ENCODE assay signal across 19 cellular contexts in the genomic region with DNA sequence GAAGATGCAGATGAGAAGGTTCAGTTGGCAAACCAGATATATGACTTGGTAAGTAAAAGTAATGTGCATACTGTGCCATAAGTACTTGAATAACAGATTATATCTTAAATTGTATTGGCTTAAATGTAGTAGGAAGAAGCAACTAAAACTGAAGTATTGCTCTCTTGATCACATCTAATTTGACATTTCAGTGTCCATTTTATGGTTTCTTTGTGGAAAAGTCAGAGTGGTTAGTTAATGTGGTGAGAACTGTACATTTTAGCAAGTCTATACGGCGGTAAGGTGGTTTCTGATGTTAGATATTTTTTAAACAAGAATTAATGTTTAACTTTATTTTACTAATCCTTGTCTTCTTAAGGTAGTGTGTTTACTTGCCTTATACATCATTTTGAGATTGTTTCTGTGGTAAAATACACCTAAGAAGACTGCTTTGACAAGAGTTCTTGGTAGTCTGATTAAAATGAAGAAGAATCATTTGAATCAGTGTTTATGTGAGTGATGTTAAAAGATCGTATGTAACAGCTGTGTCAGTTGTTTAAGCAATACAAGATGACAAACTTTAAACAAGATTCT. TPM values are rescaled to one million over a fixed set of nuclear protein-coding genes. Genes with fewer than 3 reads are reported as not detected.
DNase-seq lines count a peak whose midpoint lies in the region; ATAC-seq, FAIRE-seq and TF ChIP-seq lines count a peak whose summit lies in the region.
"Had no signal": no experiment of that assay in that cellular context is flagged by ENCODE, and none has a peak within 500 bp of the region (broad histone marks: within the 10 kb centered on the region; RNA-seq: fewer than 3 reads in every experiment).

No MANE protein-coding gene starts in this region.

- no peak for DNase-seq in activated CD4-positive, alpha-beta T cell treated with anti-CD3 and anti-CD28 coated beads, Interleukin-2, amount 10 ng/mL, durations not matched to agents 24 days and 14 days
- no peak for DNase-seq in activated CD4-positive, alpha-beta T cell treated with anti-CD3 and anti-CD28 coated beads, Interleukin-2, amount 50 U/mL, for 1 hour
- DNase-seq in GM12878 (ENCODE audit: low read depth, low spot score) (no peak), NCI-H1105 treated with DMSO at 0.1 percent for 48 hours (lab: John Stamatoyannopoulos, UW) (no peak), left ventricle myocardium inferior (no peak)
- DNase-seq in stimulated activated CD4-positive, alpha-beta T cell treated with anti-CD3 and anti-CD28 coated beads, Interleukin-4, amount 100 ng/mL, for 1 hour, result no peak
- DNase-seq: DND-41; kidney; midbrain; NCI-H1694; NCI-H510A treated with DMSO at 0.1 percent for 48 hours; sigmoid colon; stimulated activated CD4-positive, alpha-beta T cell treated with anti-CD3 and anti-CD28 coated beads, Interleukin-4, amount 100 ng/mL, for 24 hours; upper lobe of left lung had no signal

- RAD21 ChIA-PET in GM12878 (lab: Charles Lee; ENCODE audit: unreplicated experiment), result interaction anchor here (1.5 kb wide), 1 partner anchor 28 kb away, joined by 4 read pairs; no protein-coding TSS in a partner anchor

- peak in 1 of 2 experiments; percentile 55; a peak in 3 of 4 replicates for TF ChIP-seq EP300 in GM12878 (IDR thresholded peaks at IDR 0.05; ENCODE audit: borderline replicate concordance in 1 of 2, control insufficient read depth in 1 of 2, low read depth in 2 of 2, low read length in 2 of 2)

- CTCF ChIA-PET in GM12878 (lab: Yijun Ruan, JAX), result interaction anchor here (1.1 to 1.7 kb wide), 3 partner anchors 16 to 163 kb away, joined by 3 to 6 read pairs (median 6); no protein-coding TSS in a partner anchor

- H3K4me3 ChIP-seq in GM12878 (no peak overlapping the region), left ventricle myocardium inferior (no peak overlapping the region)
- H3K4me3 ChIP-seq: sigmoid colon, upper lobe of left lung had no signal

- no peaks in the 10 kb centered on the region for H3K9me3 Mint-ChIP-seq in activated CD4-positive, alpha-beta T cell treated with anti-CD3 and anti-CD28 coated beads, Interleukin-2, amount 10 ng/mL, durations not matched to agents 24 days and 14 days

- H3K27ac ChIP-seq in GM12878 (ENCODE audit: control insufficient read depth, insufficient read depth) (no peak overlapping the region), left ventricle myocardium inferior (replicated peaks) (no peak overlapping the region)
- H3K27ac ChIP-seq: neutrophil, sigmoid colon, upper lobe of left lung had no signal

- H2AFZ ChIP-seq in GM12878 (ENCODE audit: control insufficient read depth, low read depth, low read length), result no peak overlapping the region

- SMC1A ChIA-PET in GM12878 (lab: Charles Lee; ENCODE audit: uncharacterized antibody, unreplicated experiment), result interaction anchor here (0.7 to 3.3 kb wide), 6 partner anchors 88 to 1039 kb away, joined by 3 to 12 read pairs (median 4); no protein-coding TSS in a partner anchor

- peak; percentile 33 for ATAC-seq in GM21737 (IDR thresholded peaks at IDR 0.05; ENCODE audit: unreplicated experiment)
- peak; percentile 43 for ATAC-seq in HG03139 (IDR thresholded peaks at IDR 0.05; ENCODE audit: unreplicated experiment)
- peak; percentile 21 for ATAC-seq in GM12878
- ATAC-seq: SK-N-SH treated with all-trans-retinoic acid at 6 μM for 48 hours had no signal

- TF ChIP-seq RAD21 in GM12878 (IDR thresholded peaks at IDR 0.05; ENCODE audit: insufficient read depth, low read depth, low read length), result no peak

- POLR2A ChIA-PET in GM12878 (lab: Charles Lee), result interaction anchor here (0.6 kb wide), 1 partner anchor 98 kb away, joined by 4 read pairs; no protein-coding TSS in a partner anchor

- FAIRE-seq in GM12878 (lab: Jason Lieb, UNC), result no peak
- FAIRE-seq: endothelial cell of umbilical vein, kidney had no signal

- WGBS in GM12878 (ENCODE audit: insufficient coverage, insufficient replicate concordance, low lambda C conversion rate, missing lambda C conversion rate), result 1% methylated on average over 3 of the region's 3 CpGs

- no peak overlapping the region for H3K9ac ChIP-seq in GM12878 (ENCODE audit: control insufficient read depth, insufficient read depth, low read length)

- BruUV-seq in GM12878 (replicated peaks; lab: Mats Ljungman, UMichigan), result no TSS peak

- TF ChIP-seq POLR2A in GM12878 (IDR thresholded peaks at IDR 0.05; ENCODE audit: low read depth, low read length), result no peak

- intact Hi-C loops in activated CD4-positive, alpha-beta T cell treated with anti-CD3 and anti-CD28 coated beads, Interleukin-2, amount 10 ng/mL, durations not matched to agents 24 days and 14 days (cut with micrococcal nuclease), result loop anchor here (10.0 kb wide), 1 partner anchor 419 kb away; no protein-coding TSS in a partner anchor
- intact Hi-C loops in GM12878 (cut with micrococcal nuclease; ENCODE audit: unreplicated experiment) (loop anchor here (10.0 kb wide), 1 partner anchor 579 kb away; no protein-coding TSS in a partner anchor), left ventricle myocardium inferior (cut with micrococcal nuclease) (no loop called here)

- H3K27me3 ChIP-seq in GM12878 (replicated peaks in 1 of 2; ENCODE audit: control insufficient read depth in 2 of 2, insufficient read depth in 2 of 2, low read length in 1 of 2) (no peaks in the 10 kb centered on the region), left ventricle myocardium inferior (ENCODE audit: low read depth) (no peaks in the 10 kb centered on the region)
- H3K27me3 ChIP-seq: neutrophil, sigmoid colon, upper lobe of left lung had no signal

- no peaks in the 10 kb centered on the region for H3K27me3 Mint-ChIP-seq in activated CD4-positive, alpha-beta T cell treated with anti-CD3 and anti-CD28 coated beads, Interleukin-2, amount 10 ng/mL, durations not matched to agents 24 days and 14 days

- H3K4me1 ChIP-seq in GM12878 (ENCODE audit: control insufficient read depth, insufficient read depth, low read length) (0 out of 2 replicates have a peak, but pooled peaks cover 5% of the 10 kb centered on the region), left ventricle myocardium inferior (peaks cover 38% of the 10 kb centered on the region)

- peak overlapping the region; percentile 45 for H3K27ac Mint-ChIP-seq in activated CD4-positive, alpha-beta T cell treated with anti-CD3 and anti-CD28 coated beads, Interleukin-2, amount 10 ng/mL, durations not matched to agents 24 days and 14 days

- TF ChIP-seq CTCF in GM12878 (IDR thresholded peaks at IDR 0.05 in 2 of 3, conservative IDR thresholded peaks at IDR 0.05 in 1 of 3; ENCODE audit: control insufficient read depth in 2 of 3, extremely low read depth in 1 of 3, insufficient read depth in 1 of 3, low read depth in 3 of 3, low read length in 3 of 3) (no peak), left ventricle myocardium inferior (IDR thresholded peaks at IDR 0.05; ENCODE audit: borderline replicate concordance) (no peak)

- peaks cover 42% of the 10 kb centered on the region for H3K36me3 Mint-ChIP-seq in activated CD4-positive, alpha-beta T cell treated with anti-CD3 and anti-CD28 coated beads, Interleukin-2, amount 10 ng/mL, durations not matched to agents 24 days and 14 days (ENCODE audit: low read depth)

- in situ Hi-C loops in GM12878 (cut with MboI), result loop anchor here (25.0 kb wide), 1 partner anchor 582 kb away; no protein-coding TSS in a partner anchor

- H3K4me2 ChIP-seq in GM12878 (ENCODE audit: control insufficient read depth, insufficient read depth), result no peak overlapping the region

- H4K20me1 ChIP-seq in GM12878 (ENCODE audit: control insufficient read depth, insufficient read depth), result no peaks in the 10 kb centered on the region

- H3K36me3 ChIP-seq in GM12878 (ENCODE audit: control insufficient read depth in 2 of 2, insufficient read depth in 2 of 2, low read length in 1 of 2) (peaks cover 0 to 6% of the 10 kb centered on the region in 2 experiments; a peak in 1 of 4 replicates), left ventricle myocardium inferior (peaks cover 62% of the 10 kb centered on the region)

- no peak overlapping the region for H3K4me3 Mint-ChIP-seq in activated CD4-positive, alpha-beta T cell treated with anti-CD3 and anti-CD28 coated beads, Interleukin-2, amount 10 ng/mL, durations not matched to agents 24 days and 14 days

- peaks cover 23% of the 10 kb centered on the region for H3K79me2 ChIP-seq in GM12878 (ENCODE audit: control insufficient read depth, insufficient read depth, low read length)

- H3K9me3 ChIP-seq in GM12878 (replicated peaks; ENCODE audit: control insufficient read depth, insufficient read depth, low read length) (no peaks in the 10 kb centered on the region), left ventricle myocardium inferior (replicated peaks) (no peaks in the 10 kb centered on the region)
- H3K9me3 ChIP-seq: neutrophil, sigmoid colon, upper lobe of left lung had no signal

- H3K4me1 Mint-ChIP-seq in activated CD4-positive, alpha-beta T cell treated with anti-CD3 and anti-CD28 coated beads, Interleukin-2, amount 10 ng/mL, durations not matched to agents 24 days and 14 days, result peaks cover 24% of the 10 kb centered on the region

RNA-seq across cellular contexts. Expression of a gene that starts 5.1 kb away (rescaled TPM):
- total RNA-seq in activated CD4-positive, alpha-beta T cell treated with anti-CD3 and anti-CD28 coated beads, Interleukin-2, amount 10 ng/mL, durations not matched to agents 24 days and 14 days, result 23.5 and 24.3 TPM in 2 replicates
- 47.7 and 58.3 TPM in 2 replicates for total RNA-seq in GM12878 (2013; cell fraction: nucleolus; rRNA removed)
- 12.9 and 13.2 TPM in 2 replicates for total RNA-seq in GM12878 (2014; rRNA removed)
- total RNA-seq in GM12878 (2014; rRNA removed; fragmentation: Illumina TruSeq; extraction: Trizol), result 18.4 and 21.1 TPM in 2 replicates
- total RNA-seq in GM12878 (2021), result 15.2 and 15.5 TPM in 2 replicates
- polyA plus RNA-seq in GM12878 (2011; ENCODE audit: low read depth), result 10.7 TPM
- polyA plus RNA-seq in GM12878 (2011; rRNA removed), result 40.3 and 57.9 TPM in 2 replicates
- 12.5 and 13.1 TPM in 2 replicates for polyA plus RNA-seq in GM12878 (2011; cell fraction: cytosol; rRNA removed)
- polyA plus RNA-seq in GM12878 (2011; cell fraction: nucleus; rRNA removed), result 23.3 and 27.5 TPM in 2 replicates
- 15.1 and 15.7 TPM in 2 replicates for polyA plus RNA-seq in GM12878 (2012)
- polyA plus RNA-seq in GM12878 (2014; fragmentation: Illumina TruSeq; extraction: Trizol), result 24.7 and 28.0 TPM in 2 replicates
- 10 to 100 TPM; 44.3 to 60.8 TPM for polyA plus RNA-seq in GM12878 (2014; fragmentation: Nextera tagmentation; extraction: Ambion mirVana)
- 9.8 and 12.1 TPM in 2 replicates for polyA plus RNA-seq in GM12878 (2014; rRNA removed)
- polyA plus RNA-seq in GM12878 (2016; fragmentation: Nextera tagmentation; extraction: Ambion mirVana), result 10 to 100 TPM; 33.0 to 41.1 TPM
- 29.3 and 49.2 TPM in 2 replicates for polyA minus RNA-seq in GM12878 (2011; rRNA and poly(A)+ RNA removed)
- polyA minus RNA-seq in GM12878 (2011; cell fraction: cytosol; rRNA and poly(A)+ RNA removed), result 6.7 and 13.0 TPM in 2 replicates
- polyA minus RNA-seq in GM12878 (2011; cell fraction: nucleus; rRNA and poly(A)+ RNA removed), result 26.7 and 28.2 TPM in 2 replicates
- 13.4 TPM for total RNA-seq in left ventricle myocardium inferior

RNA-seq across cellular contexts. Expression of a gene that starts 32.8 kb away (rescaled TPM):
- total RNA-seq in activated CD4-positive, alpha-beta T cell treated with anti-CD3 and anti-CD28 coated beads, Interleukin-2, amount 10 ng/mL, durations not matched to agents 24 days and 14 days, result not detected in 2 replicates
- 0.20 and 0.38 TPM in 2 replicates for total RNA-seq in GM12878 (2013; cell fraction: nucleolus; rRNA removed)
- total RNA-seq in GM12878 (2014; rRNA removed) (0.05 and 0.11 TPM in 2 replicates), GM12878 (2014; rRNA removed; fragmentation: Illumina TruSeq; extraction: Trizol) (not detected in 2 replicates), GM12878 (2021) (0.21 and 0.77 TPM in 2 replicates), left ventricle myocardium inferior (33.8 TPM)
- polyA plus RNA-seq in GM12878 (2011; ENCODE audit: low read depth), result not detected
- polyA plus RNA-seq in GM12878 (2011; rRNA removed) (0.04 and 0.10 TPM in 2 replicates), GM12878 (2014; fragmentation: Illumina TruSeq; extraction: Trizol) (0.01 TPM in 1 of 2 replicates, not detected in the other), GM12878 (2014; fragmentation: Nextera tagmentation; extraction: Ambion mirVana) (under 1 TPM; 0.02 to 0.05 TPM), GM12878 (2014; rRNA removed) (0.40 TPM in 1 of 2 replicates, not detected in the other), GM12878 (2016; fragmentation: Nextera tagmentation; extraction: Ambion mirVana) (under 1 TPM; 0.05 to 0.19 TPM)
- polyA plus RNA-seq in GM12878 (2011; cell fraction: cytosol; rRNA removed), result 0.12 TPM in 1 of 2 replicates, not detected in the other
- 0.03 and 0.06 TPM in 2 replicates for polyA plus RNA-seq in GM12878 (2011; cell fraction: nucleus; rRNA removed)
- 0.06 TPM in 1 of 2 replicates, not detected in the other for polyA plus RNA-seq in GM12878 (2012)
- polyA minus RNA-seq in GM12878 (2011; rRNA and poly(A)+ RNA removed), result 0.15 and 0.31 TPM in 2 replicates
- not detected in 2 replicates for polyA minus RNA-seq in GM12878 (2011; cell fraction: cytosol; rRNA and poly(A)+ RNA removed)
- polyA minus RNA-seq in GM12878 (2011; cell fraction: nucleus; rRNA and poly(A)+ RNA removed), result 0.29 and 0.36 TPM in 2 replicates

Comparison
In these comparisons a context has a peak if more than half of its experiments do, and no peak if none do; other contexts are left out.
1. RNA of a gene that starts 32.8 kb away (total RNA-seq): 33.8 TPM in left ventricle myocardium inferior (single experiment); 0.05 to 0.77 TPM in GM12878 and not detected in activated CD4-positive, alpha-beta T cell treated with anti-CD3 and anti-CD28 coated beads, Interleukin-2, amount 10 ng/mL, durations not matched to agents 24 days and 14 days; every median in the first group is over 10 times any median in the second.
2. Peak in every context shown above with its lines, with median percentiles within 50 percentile points of each other: ATAC-seq.